ENCODE assay signal across 23 cellular contexts in genomic region chr10:14438057-14438456, GRCh38.
"Had no signal": no experiment of that assay in that cellular context is flagged by ENCODE, and none has a peak within 500 bp of the region (broad histone marks: within the 10 kb centered on the region; RNA-seq: fewer than 3 reads in every experiment).

No MANE protein-coding gene starts in this region.

- H3K36me3 Mint-ChIP-seq: mesothelial cell of epicardium; naive B cell; natural killer cell; neural progenitor cell; stimulated activated memory B cell treated with anti-CD40 and anti-IgM and Interleukin-4, amounts not matched to agents 10 μg/mL and 1 μg/mL and 100 μg/mL, for 72 hours; type B pancreatic cell had no signal

- DNase-seq: islet precursor cell; left ventricle myocardium inferior; mesendoderm; naive B cell; natural killer cell; nephron progenitor cell; occipital lobe; ovary; posterior cingulate gyrus; retina; right cardiac atrium; sigmoid colon; small intestine; spleen; stimulated activated CD4-positive, alpha-beta T cell treated with anti-CD3 and anti-CD28 coated beads, Interleukin-4, amount 100 ng/mL, for 24 hours; stimulated activated naive CD4-positive, alpha-beta T cell treated with Interleukin-2 at 50 U/mL for 16 hours; stimulated activated naive CD8-positive, alpha-beta T cell treated with anti-CD3 and anti-CD28 coated beads, Interleukin-15, amount 100 ng/mL, for 72 hours; substantia nigra; uterus had no signal

- ATAC-seq: natural killer cell; right cardiac atrium; stimulated activated memory B cell treated with anti-CD40 and anti-IgM and Interleukin-4, amounts not matched to agents 10 μg/mL and 1 μg/mL and 100 μg/mL, for 72 hours; stimulated activated naive CD8-positive, alpha-beta T cell treated with anti-CD3 and anti-CD28 coated beads, Interleukin-15, amount 100 ng/mL, for 72 hours had no signal

- H3K4me1 Mint-ChIP-seq: naive B cell; natural killer cell; nephron progenitor cell; stimulated activated memory B cell treated with anti-CD40 and anti-IgM and Interleukin-4, amounts not matched to agents 10 μg/mL and 1 μg/mL and 100 μg/mL, for 72 hours; stimulated activated naive CD8-positive, alpha-beta T cell treated with anti-CD3 and anti-CD28 coated beads, Interleukin-15, amount 100 ng/mL, for 72 hours had no signal

- H3K4me3 Mint-ChIP-seq: mesothelial cell of epicardium; naive B cell; natural killer cell; nephron progenitor cell; neural progenitor cell; stimulated activated memory B cell treated with anti-CD40 and anti-IgM and Interleukin-4, amounts not matched to agents 10 μg/mL and 1 μg/mL and 100 μg/mL, for 72 hours; stimulated activated naive CD8-positive, alpha-beta T cell treated with anti-CD3 and anti-CD28 coated beads, Interleukin-15, amount 100 ng/mL, for 72 hours; type B pancreatic cell had no signal

- H3K9me3 Mint-ChIP-seq: mesothelial cell of epicardium; naive B cell; natural killer cell; nephron progenitor cell; neural progenitor cell; stimulated activated memory B cell treated with anti-CD40 and anti-IgM and Interleukin-4, amounts not matched to agents 10 μg/mL and 1 μg/mL and 100 μg/mL, for 72 hours; stimulated activated naive CD8-positive, alpha-beta T cell treated with anti-CD3 and anti-CD28 coated beads, Interleukin-15, amount 100 ng/mL, for 72 hours had no signal

- H3K27ac Mint-ChIP-seq: mesothelial cell of epicardium; natural killer cell; neural progenitor cell; stimulated activated memory B cell treated with anti-CD40 and anti-IgM and Interleukin-4, amounts not matched to agents 10 μg/mL and 1 μg/mL and 100 μg/mL, for 72 hours; stimulated activated naive CD8-positive, alpha-beta T cell treated with anti-CD3 and anti-CD28 coated beads, Interleukin-15, amount 100 ng/mL, for 72 hours; type B pancreatic cell had no signal
